Comparison of ENCODE assay signal across 19 cellular contexts in genomic region chr15:91196768-91197167, GRCh38.
DNase-seq lines count a peak whose midpoint lies in the region; ATAC-seq and TF ChIP-seq lines count a peak whose summit lies in the region.
"Had no signal": no experiment of that assay in that cellular context is flagged by ENCODE, and none has a peak within 500 bp of the region (broad histone marks: within the 10 kb centered on the region; RNA-seq: fewer than 3 reads in every experiment).

No MANE protein-coding gene starts in this region.

- TF ChIP-seq CTCF in VCaP (conservative IDR thresholded peaks at IDR 0.05) (peak; percentile 69), foreskin fibroblast (IDR thresholded peaks at IDR 0.05; ENCODE audit: low read depth, low read length) (no peak)

- ATAC-seq in HG03159 (IDR thresholded peaks at IDR 0.05; ENCODE audit: unreplicated experiment), result no peak
- ATAC-seq: PC-3, T-cell had no signal

- DNase-seq in COLO668 (lab: John Stamatoyannopoulos, UW; ENCODE audit: unreplicated experiment), result peak; percentile 74
- DNase-seq in DMS53 (lab: John Stamatoyannopoulos, UW), result peak; percentile 69
- peak; percentile 15 for DNase-seq in NCI-H2196 treated with DMSO at 0.1 percent for 48 hours (lab: John Stamatoyannopoulos, UW; ENCODE audit: unreplicated experiment)
- no peak for DNase-seq in SIG-M5 treated with dmso at 0.1 percent for 504 hours (lab: John Stamatoyannopoulos, UW; ENCODE audit: unreplicated experiment)
- DNase-seq in stimulated activated naive CD4-positive, alpha-beta T cell treated with Interleukin-2 at 50 U/mL for 16 hours (lab: John Stamatoyannopoulos, UW), result no peak
- DNase-seq in foreskin fibroblast, result no peak
- DNase-seq: CD4-positive, CD25-positive, alpha-beta regulatory T cell; GF-D8; GOT3; NCI-H1048; NCI-H187 treated with DMSO at 0.1 percent for 48 hours; NCI-H748 treated with DMSO at 0.1 percent for 48 hours; PC-3; T-cell; T-helper 9 cell had no signal

- H3K4me3 ChIP-seq in foreskin fibroblast (ENCODE audit: low read depth in 1 of 2, low read length in 2 of 2), result no peak overlapping the region

- H3K27ac ChIP-seq in VCaP, result peak overlapping the region; percentile 72
- H3K27ac ChIP-seq: KMS-11, RWPE1 had no signal

Comparison
In these comparisons a context has a peak if more than half of its experiments do, and no peak if none do; other contexts are left out.
1. DNase-seq: peak in COLO668 (single experiment), DMS53 (single experiment) and NCI-H2196 treated with DMSO at 0.1 percent for 48 hours (single experiment); none in SIG-M5 treated with dmso at 0.1 percent for 504 hours (single experiment), stimulated activated naive CD4-positive, alpha-beta T cell treated with Interleukin-2 at 50 U/mL for 16 hours (single experiment) and foreskin fibroblast (0 of 2).